In the genomic region with DNA sequence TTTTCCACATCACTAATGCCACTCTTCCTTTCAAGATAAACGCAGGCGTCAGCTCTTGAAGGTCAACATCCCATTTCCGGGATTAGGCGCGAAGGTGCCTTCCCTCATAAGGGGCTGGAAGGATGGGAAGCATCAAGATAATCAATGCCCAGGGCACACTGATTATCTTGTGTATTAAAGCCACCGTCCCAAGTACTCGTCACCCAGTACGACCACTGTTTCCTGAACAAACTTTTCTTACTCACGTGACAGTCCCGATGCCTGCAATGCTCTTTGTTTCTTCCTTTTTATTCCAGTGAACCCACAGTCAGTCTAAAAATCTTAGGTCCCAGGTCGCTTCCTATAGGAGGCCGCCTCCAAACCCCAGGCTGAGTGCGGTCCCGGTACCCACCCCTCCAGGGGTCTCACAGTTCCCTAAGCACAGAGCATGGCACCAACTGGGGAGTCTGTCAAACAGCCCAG, we compare ENCODE assay signal across 8 cellular contexts. TPM values are rescaled to one million over a fixed set of nuclear protein-coding genes. Genes with fewer than 3 reads are reported as not detected.
DNase-seq lines count a peak whose midpoint lies in the region; ATAC-seq and TF ChIP-seq lines count a peak whose summit lies in the region.

No MANE protein-coding gene starts in this region.

- H3K4me1 ChIP-seq in SK-N-SH (ENCODE audit: control insufficient read depth in 1 of 2, insufficient read depth in 2 of 2, low read depth in 1 of 2, low read length in 1 of 2) (peaks cover 12 to 33% of the 10 kb centered on the region in 2 experiments), esophagus muscularis mucosa (peaks cover 35 to 54% (median 44%) of the 10 kb centered on the region in 4 donors)

- H3K9me3 ChIP-seq in SK-N-SH (no peaks in the 10 kb centered on the region), esophagus muscularis mucosa (no peaks in the 10 kb centered on the region)

- no peak for TF ChIP-seq RAD21 in SK-N-SH (IDR thresholded peaks at IDR 0.05; ENCODE audit: low read length)

- H3K9me3 Mint-ChIP-seq in neural crest cell: no peaks in the 10 kb centered on the region

- peak overlapping the region; percentile 96 for H3K4me3 Mint-ChIP-seq in neural crest cell

- no peaks in the 10 kb centered on the region for H4K20me1 ChIP-seq in SK-N-SH (ENCODE audit: insufficient read depth)

- H3K27me3 ChIP-seq in SK-N-SH (ENCODE audit: insufficient read depth) (no peaks in the 10 kb centered on the region), esophagus muscularis mucosa (no peaks in the 10 kb centered on the region)

- no peaks in the 10 kb centered on the region for H3K27me3 Mint-ChIP-seq in neural crest cell (ENCODE audit: low read depth)

- H2AFZ ChIP-seq in SK-N-SH (ENCODE audit: low read depth): peak overlapping the region; percentile 60

- TF ChIP-seq EP300 in SK-N-SH (IDR thresholded peaks at IDR 0.05; ENCODE audit: borderline replicate concordance in 1 of 2, low read depth in 1 of 2, low read length in 1 of 2) (no peak), esophagus muscularis mucosa (IDR thresholded peaks at IDR 0.05) (no peak)

- POLR2A ChIA-PET in SK-N-SH (lab: Yijun Ruan, JAX): interaction anchor here (0.9 to 1.4 kb wide), 2 partner anchors 81 to 120 kb away, joined by 4 to 6 read pairs; no protein-coding TSS in a partner anchor

- peak overlapping the region; percentile 85 to 96 for H3K4me3 ChIP-seq in SK-N-SH (ENCODE audit: low read depth in 2 of 2, low read length in 1 of 2)
- peak overlapping the region; percentile 82 to 91 (median 91) for H3K4me3 ChIP-seq in esophagus muscularis mucosa

- H3K27ac ChIP-seq in SK-N-SH (ENCODE audit: low read depth in 2 of 2, low read length in 1 of 2) (peak overlapping the region; percentile 95 to 98), esophagus muscularis mucosa (replicated peaks in 1 of 4) (peak overlapping the region; percentile 93 to 97 (median 97))

- TF ChIP-seq CTCF in SK-N-SH (IDR thresholded peaks at IDR 0.05): no peak
- TF ChIP-seq CTCF in esophagus muscularis mucosa (IDR thresholded peaks at IDR 0.05): no peak
- TF ChIP-seq CTCF in neural crest cell (conservative IDR thresholded peaks at IDR 0.05): no peak
- TF ChIP-seq CTCF in omental fat pad (IDR thresholded peaks at IDR 0.05): no peak

- H3K79me2 ChIP-seq in SK-N-SH (ENCODE audit: insufficient read depth): peaks cover 93% of the 10 kb centered on the region

- TF ChIP-seq POLR2A in esophagus muscularis mucosa (IDR thresholded peaks at IDR 0.05; ENCODE audit: low read depth): no peak

- ATAC-seq in GM18867 (IDR thresholded peaks at IDR 0.05; ENCODE audit: unreplicated experiment) (peak; percentile 7), HG03280 (IDR thresholded peaks at IDR 0.05; ENCODE audit: unreplicated experiment) (peak; percentile 2), HG02884 (IDR thresholded peaks at IDR 0.05; ENCODE audit: unreplicated experiment) (no peak), omental fat pad (ENCODE audit: low FRiP score) (no peak)

- H3K9me2 ChIP-seq in SK-N-SH: no peaks in the 10 kb centered on the region

- H3K4me1 Mint-ChIP-seq in neural crest cell: peaks cover 28% of the 10 kb centered on the region

- under 1% methylated on average over 14 of the region's 14 CpGs for WGBS in SK-N-SH (ENCODE audit: low lambda C conversion rate)
- 4% methylated on average over 11 of the region's 14 CpGs for WGBS in esophagus muscularis mucosa

- CTCF ChIA-PET in SK-N-SH (lab: Yijun Ruan, JAX): interaction anchor here (0.6 to 17.6 kb wide), 5 partner anchors 9 to 234 kb away, joined by 3 to 375 read pairs (median 5); a partner anchor contains a TSS

- intact Hi-C loops in esophagus muscularis mucosa (cut with DNase I): no loop called here

- peak overlapping the region; percentile 92 for H3K4me2 ChIP-seq in SK-N-SH

- peak overlapping the region; percentile 86 for H3K27ac Mint-ChIP-seq in neural crest cell (ENCODE audit: unreplicated experiment)

- peak overlapping the region; percentile 95 for H3K9ac ChIP-seq in SK-N-SH

- peaks cover 6% of the 10 kb centered on the region for H3K36me3 Mint-ChIP-seq in neural crest cell (ENCODE audit: low read depth)

- DNase-seq in CD1c-positive myeloid dendritic cell (ENCODE audit: extremely low spot score) (peak; percentile 58), SK-N-SH (peak; percentile 63), esophagus muscularis mucosa (ENCODE audit: extremely low spot score) (no peak), neural crest cell (ENCODE audit: low read depth, low spot score) (no peak), omental fat pad (ENCODE audit: low spot score) (no peak)

- peaks cover 43% of the 10 kb centered on the region for H3F3A ChIP-seq in SK-N-SH (replicated peaks; ENCODE audit: insufficient read depth)

- H3K36me3 ChIP-seq in SK-N-SH (replicated peaks in 1 of 2; ENCODE audit: control insufficient read depth in 1 of 2, insufficient read depth in 2 of 2, low read length in 1 of 2) (peaks cover 26 to 29% of the 10 kb centered on the region in 2 experiments), esophagus muscularis mucosa (peaks cover 14 to 28% (median 24%) of the 10 kb centered on the region in 4 donors)

TF ChIP-seq in SK-N-SH, 30 proteins besides CTCF, POLR2A, EP300 and RAD21:
- TF ChIP-seq TCF12 (IDR thresholded peaks at IDR 0.05) (no peak), ELF1 (IDR thresholded peaks at IDR 0.05) (0 out of 2 replicates have a peak, but pooled peaks have one; percentile 30), JUND (IDR thresholded peaks at IDR 0.05) (no peak), RXRA (IDR thresholded peaks at IDR 0.05; ENCODE audit: borderline replicate concordance, low read depth) (no peak), RCOR1 (IDR thresholded peaks at IDR 0.05; ENCODE audit: low read length) (no peak), FOXM1 (IDR thresholded peaks at IDR 0.05; ENCODE audit: low read depth) (no peak), GABPA (IDR thresholded peaks at IDR 0.05; ENCODE audit: low read depth) (no peak), YY1 (IDR thresholded peaks at IDR 0.05; ENCODE audit: low read depth) (no peak)
- TF ChIP-seq, protein P1, sequence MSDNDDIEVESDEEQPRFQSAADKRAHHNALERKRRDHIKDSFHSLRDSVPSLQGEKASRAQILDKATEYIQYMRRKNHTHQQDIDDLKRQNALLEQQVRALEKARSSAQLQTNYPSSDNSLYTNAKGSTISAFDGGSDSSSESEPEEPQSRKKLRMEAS (IDR thresholded peaks at IDR 0.05; ENCODE audit: low read depth): 0 out of 2 replicates have a peak, but pooled peaks have one; percentile 5

RNA-seq across cellular contexts. Expression of a gene that starts 0.7 kb away (rescaled TPM):
- polyA plus RNA-seq in SK-N-SH (2012; rRNA removed): 63.5 and 76.4 TPM in 2 replicates
- polyA plus RNA-seq in SK-N-SH (2012; cell fraction: cytosol; rRNA removed): 116 and 169 TPM in 2 replicates
- polyA plus RNA-seq in SK-N-SH (2012; cell fraction: nucleus; rRNA removed): 15.0 and 24.7 TPM in 2 replicates
- total RNA-seq in esophagus muscularis mucosa (10 to 100 TPM; 32.5 to 78.9 (median 49.4) TPM), neural crest cell (71.8 and 73.0 TPM in 2 replicates), omental fat pad (10 to 100 TPM; 41.6 to 58.6 (median 52.3) TPM)

RNA-seq across cellular contexts. Expression of a gene that starts 0.8 kb away (rescaled TPM):
- polyA plus RNA-seq in SK-N-SH (2012; rRNA removed): 6.0 and 6.3 TPM in 2 replicates
- polyA plus RNA-seq in SK-N-SH (2012; cell fraction: cytosol; rRNA removed): 9.8 and 14.6 TPM in 2 replicates
- 3.6 and 14.0 TPM in 2 replicates for polyA plus RNA-seq in SK-N-SH (2012; cell fraction: nucleus; rRNA removed)
- total RNA-seq in esophagus muscularis mucosa (10 to 100 TPM; 16.7 to 26.2 (median 22.6) TPM), neural crest cell (27.0 and 31.8 TPM in 2 replicates), omental fat pad (10 to 100 TPM; 15.3 to 30.9 (median 21.1) TPM)

Comparison
In these comparisons a context has a peak if more than half of its experiments do, and no peak if none do; other contexts are left out.
1. DNase-seq: peak in CD1c-positive myeloid dendritic cell (single experiment) and SK-N-SH (single experiment); none in esophagus muscularis mucosa (single experiment), neural crest cell (single experiment) and omental fat pad (single experiment).
2. ATAC-seq: peak in GM18867 (single experiment) and HG03280 (single experiment); none in HG02884 (single experiment) and omental fat pad (single experiment).